ENCODE assay signal across 1 cellular context in genomic region chr11:46537851-46538295, GRCh38.
TF ChIP-seq lines count a peak whose summit lies in the region.

No MANE protein-coding gene starts in this region.

TF ChIP-seq in K562, 482 proteins besides CTCF, POLR2A, EP300 and RAD21 (continued from another document):
- no peak for TF ChIP-seq HINFP (tag; conservative IDR thresholded peaks at IDR 0.05; ENCODE audit: low read depth)
- TF ChIP-seq CREB1 (IDR thresholded peaks at IDR 0.05) = no peak
- no peak for TF ChIP-seq CREB1 (CRISPR knock-in tag; IDR thresholded peaks at IDR 0.05)
- no peak for TF ChIP-seq NCOA2 (IDR thresholded peaks at IDR 0.05; ENCODE audit: partially characterized antibody in 2 of 2)
- peak; percentile 75 for TF ChIP-seq CTBP1 (IDR thresholded peaks at IDR 0.05; ENCODE audit: borderline replicate concordance)
- TF ChIP-seq CHD1 (IDR thresholded peaks at IDR 0.05; ENCODE audit: low read length) = no peak
- peak; percentile 77 for TF ChIP-seq ARID2 (IDR thresholded peaks at IDR 0.05)
- no peak for TF ChIP-seq GABPA (tag; conservative IDR thresholded peaks at IDR 0.05; ENCODE audit: low read depth)
- TF ChIP-seq ZZZ3 (IDR thresholded peaks at IDR 0.05) = no peak
- TF ChIP-seq CGGBP1 (CRISPR knock-in tag; IDR thresholded peaks at IDR 0.05) = no peak
- TF ChIP-seq OTX1 (CRISPR knock-in tag; IDR thresholded peaks at IDR 0.05) = no peak
- TF ChIP-seq FOXJ2 (tag; IDR thresholded peaks at IDR 0.05) = no peak
- peak; percentile 78 for TF ChIP-seq SMC3 (conservative IDR thresholded peaks at IDR 0.05; ENCODE audit: insufficient read depth, low read depth, low read length)
- TF ChIP-seq MLLT1 (IDR thresholded peaks at IDR 0.05) = no peak; a peak in 1 of 4 replicates
- TF ChIP-seq HNRNPLL (IDR thresholded peaks at IDR 0.05; ENCODE audit: low read depth, low read length, poor library complexity, severe bottlenecking) = no peak
- TF ChIP-seq ZBTB33 (CRISPR knock-in tag; IDR thresholded peaks at IDR 0.05) = peak; percentile 34; the same call in 1 of the 2 replicates
- no peak for TF ChIP-seq HDAC8 (tag; IDR thresholded peaks at IDR 0.05)
- no peak for TF ChIP-seq SRSF7 (optimal IDR thresholded peaks at IDR 0.05; ENCODE audit: low read depth, low read length)
- no peak for TF ChIP-seq CEBPG (CRISPR knock-in tag; IDR thresholded peaks at IDR 0.05)
- peak in 1 of 2 experiments; percentile 37; a peak in 1 of 4 replicates for TF ChIP-seq CEBPG (tag; conservative IDR thresholded peaks at IDR 0.05 in 1 of 2, IDR thresholded peaks at IDR 0.05 in 1 of 2)
- peak in 1 of 2 experiments; percentile 57; a peak in 1 of 4 replicates for TF ChIP-seq FOXK2 (conservative IDR thresholded peaks at IDR 0.05 in 1 of 2, IDR thresholded peaks at IDR 0.05 in 1 of 2; ENCODE audit: low read depth in 2 of 2)
- TF ChIP-seq L3MBTL2 (IDR thresholded peaks at IDR 0.05) = no peak
- no peak for TF ChIP-seq ZNF717 (CRISPR knock-in tag; IDR thresholded peaks at IDR 0.05)
- peak; percentile 16; the same call in 1 of the 2 replicates for TF ChIP-seq MAFK (IDR thresholded peaks at IDR 0.05; ENCODE audit: low read length)
- TF ChIP-seq ZNF143 (CRISPR knock-in tag; IDR thresholded peaks at IDR 0.05) = no peak
- no peak for TF ChIP-seq ZFP1 (CRISPR knock-in tag; IDR thresholded peaks at IDR 0.05)
- no peak for TF ChIP-seq RBM25 (IDR thresholded peaks at IDR 0.05; ENCODE audit: low read depth, low read length, severe bottlenecking)
- no peak for TF ChIP-seq TBP (optimal IDR thresholded peaks at IDR 0.05; ENCODE audit: low read depth, low read length)
- TF ChIP-seq ETS1 (conservative IDR thresholded peaks at IDR 0.05; ENCODE audit: control insufficient read depth, low read depth, low read length) = no peak
- peak; percentile 50; the same call in 1 of the 2 replicates for TF ChIP-seq ZNF316 (IDR thresholded peaks at IDR 0.05)
- TF ChIP-seq ZBTB17 (CRISPR knock-in tag; IDR thresholded peaks at IDR 0.05) = no peak
- peak; percentile 14; the same call in 1 of the 2 replicates for TF ChIP-seq ZNF24 (IDR thresholded peaks at IDR 0.05)
- no peak for TF ChIP-seq RBM22 (IDR thresholded peaks at IDR 0.05; ENCODE audit: low read depth, low read length, poor library complexity, severe bottlenecking)
- TF ChIP-seq CXXC5 (CRISPR knock-in tag; IDR thresholded peaks at IDR 0.05) = no peak
- TF ChIP-seq KLF16 (IDR thresholded peaks at IDR 0.05) = 0 out of 2 replicates have a peak, but pooled peaks have one; percentile 27
- TF ChIP-seq ZBTB7A (IDR thresholded peaks at IDR 0.05; ENCODE audit: borderline replicate concordance, control insufficient read depth, low read depth, low read length) = no peak
- TF ChIP-seq GTF2F1 (IDR thresholded peaks at IDR 0.05; ENCODE audit: low read depth, low read length) = no peak
- TF ChIP-seq BCL6 (CRISPR knock-in tag; IDR thresholded peaks at IDR 0.05) = no peak
- TF ChIP-seq ELF4 (CRISPR knock-in tag; IDR thresholded peaks at IDR 0.05) = no peak
- TF ChIP-seq FOXO4 (CRISPR knock-in tag; IDR thresholded peaks at IDR 0.05) = no peak
- TF ChIP-seq HOXB6 (CRISPR knock-in tag; IDR thresholded peaks at IDR 0.05; ENCODE audit: borderline replicate concordance) = no peak
- no peak for TF ChIP-seq KDM2B (CRISPR knock-in tag; IDR thresholded peaks at IDR 0.05)
- TF ChIP-seq ZNF764 (CRISPR knock-in tag; IDR thresholded peaks at IDR 0.05; ENCODE audit: low read depth) = no peak
- TF ChIP-seq BRD9 (IDR thresholded peaks at IDR 0.05; ENCODE audit: low read depth, partially characterized antibody) = peak; percentile 52
- TF ChIP-seq HIVEP1 (CRISPR knock-in tag; IDR thresholded peaks at IDR 0.05) = no peak
- TF ChIP-seq ZKSCAN3 (CRISPR knock-in tag; IDR thresholded peaks at IDR 0.05) = no peak
- TF ChIP-seq TRIM28 (IDR thresholded peaks at IDR 0.05) = no peak
- no peak for TF ChIP-seq NR1H2 (CRISPR knock-in tag; IDR thresholded peaks at IDR 0.05)
- TF ChIP-seq FIP1L1 (IDR thresholded peaks at IDR 0.05; ENCODE audit: low read depth, low read length, poor library complexity, severe bottlenecking) = no peak
- TF ChIP-seq MYNN (IDR thresholded peaks at IDR 0.05) = no peak
- TF ChIP-seq MYNN (CRISPR knock-in tag; IDR thresholded peaks at IDR 0.05) = no peak
- 0 out of 2 replicates have a peak, but pooled peaks have one; percentile 17 for TF ChIP-seq ATF3 (IDR thresholded peaks at IDR 0.05)
- TF ChIP-seq ATF3 (CRISPR knock-in tag; conservative IDR thresholded peaks at IDR 0.05) = no peak
- TF ChIP-seq PRMT5 (CRISPR knock-in tag; IDR thresholded peaks at IDR 0.05) = no peak
